ENCODE assay signal across 9 cellular contexts in the genomic region with DNA sequence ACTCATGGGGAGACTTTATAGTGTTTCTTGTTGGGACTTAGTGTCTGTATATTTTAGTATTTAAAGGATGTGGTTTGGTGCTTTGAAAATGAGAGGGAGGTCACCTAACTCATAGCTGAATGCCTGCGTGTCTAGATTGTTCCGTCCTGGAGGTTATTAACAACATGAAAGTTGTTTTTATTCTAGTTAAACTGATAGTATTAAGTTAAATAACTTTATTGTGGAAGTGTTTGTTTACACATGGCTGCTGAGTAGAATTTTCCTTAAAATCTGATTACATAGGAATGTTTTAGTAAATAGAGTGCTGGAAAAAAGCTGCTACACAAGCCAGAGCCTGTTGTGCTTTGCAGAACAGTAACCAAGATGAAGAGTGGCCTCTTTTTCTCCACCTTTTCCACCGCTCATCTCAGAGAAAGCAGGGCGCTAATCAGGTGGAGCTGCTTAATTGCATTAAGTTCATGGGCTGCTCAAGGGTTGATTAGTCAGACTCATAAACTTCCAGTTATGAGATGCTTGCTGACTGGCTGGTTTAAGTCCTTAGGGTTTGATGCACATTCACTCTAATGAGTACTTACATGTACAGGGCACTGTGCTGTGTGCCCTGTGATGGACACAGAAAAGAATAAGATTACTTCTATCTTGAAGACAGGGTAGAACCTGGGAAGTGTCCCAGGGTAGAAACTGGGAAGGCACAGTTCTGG.
A peak's percentile ranks its signal among the peaks of the same experiment; 100 is the strongest.
DNase-seq lines count a peak whose midpoint lies in the region; ATAC-seq, FAIRE-seq and TF ChIP-seq lines count a peak whose summit lies in the region.
"Had no signal": no experiment of that assay in that cellular context is flagged by ENCODE, and none has a peak within 500 bp of the region (broad histone marks: within the 10 kb centered on the region; RNA-seq: fewer than 3 reads in every experiment).

No MANE protein-coding gene starts in this region.

- no peak for DNase-seq in naive B cell
- DNase-seq in SW480 (ENCODE audit: low spot score), result no peak
- DNase-seq in amygdala (lab: John Stamatoyannopoulos, UW), result no peak
- DNase-seq in H54 (ENCODE audit: insufficient read length, low spot score), result no peak
- DNase-seq: heart right ventricle had no signal

- no peaks in the 10 kb centered on the region for H3K27me3 Mint-ChIP-seq in activated T-helper 17 cell treated with anti-CD3 and anti-CD28 coated beads, Interleukin-2, amount 50 U/mL, for 72 hours
- H3K27me3 Mint-ChIP-seq in naive B cell, result no peaks in the 10 kb centered on the region

- peaks cover 52% of the 10 kb centered on the region for H3K4me1 Mint-ChIP-seq in activated T-helper 17 cell treated with anti-CD3 and anti-CD28 coated beads, Interleukin-2, amount 50 U/mL, for 72 hours
- peaks cover 34 to 46% (median 44%) of the 10 kb centered on the region in 3 donors for H3K4me1 Mint-ChIP-seq in naive B cell

- no peaks in the 10 kb centered on the region for H3K9me3 Mint-ChIP-seq in activated T-helper 17 cell treated with anti-CD3 and anti-CD28 coated beads, Interleukin-2, amount 50 U/mL, for 72 hours
- no peaks in the 10 kb centered on the region for H3K9me3 Mint-ChIP-seq in naive B cell

- no peak for FAIRE-seq in H54 (lab: Jason Lieb, UNC)

- no peak for TF ChIP-seq POLR2A in H54 (IDR thresholded peaks at IDR 0.05; ENCODE audit: low read depth, low read length)

- peak overlapping the region; percentile 82 for H3K27ac Mint-ChIP-seq in activated T-helper 17 cell treated with anti-CD3 and anti-CD28 coated beads, Interleukin-2, amount 50 U/mL, for 72 hours
- peak overlapping the region in 5 of 6 donors; percentile 9 to 68 (median 63) for H3K27ac Mint-ChIP-seq in naive B cell

- no peaks in the 10 kb centered on the region for H3K36me3 Mint-ChIP-seq in activated T-helper 17 cell treated with anti-CD3 and anti-CD28 coated beads, Interleukin-2, amount 50 U/mL, for 72 hours (ENCODE audit: low read depth)
- no peaks in the 10 kb centered on the region for H3K36me3 Mint-ChIP-seq in naive B cell

- peak overlapping the region; percentile 75 for H3K4me3 Mint-ChIP-seq in activated T-helper 17 cell treated with anti-CD3 and anti-CD28 coated beads, Interleukin-2, amount 50 U/mL, for 72 hours
- peak overlapping the region in 6 of 8 donors; percentile 2 to 82 (median 16) for H3K4me3 Mint-ChIP-seq in naive B cell

- ATAC-seq in GM18511 (IDR thresholded peaks at IDR 0.05; ENCODE audit: unreplicated experiment) (peak; percentile 65), HG02840 (IDR thresholded peaks at IDR 0.05; ENCODE audit: low FRiP score, unreplicated experiment) (peak; percentile 52), naive B cell (ENCODE audit: low read depth in 2 of 2) (peak; percentile 25 to 43), HG02588 (IDR thresholded peaks at IDR 0.05; ENCODE audit: unreplicated experiment) (no peak)
- peak; percentile 52 for ATAC-seq in activated T-helper 17 cell treated with anti-CD3 and anti-CD28 coated beads, Interleukin-2, amount 50 U/mL, for 72 hours (replicated peaks)
